Comparison of ENCODE assay signal across 14 cellular contexts in the genomic region with DNA sequence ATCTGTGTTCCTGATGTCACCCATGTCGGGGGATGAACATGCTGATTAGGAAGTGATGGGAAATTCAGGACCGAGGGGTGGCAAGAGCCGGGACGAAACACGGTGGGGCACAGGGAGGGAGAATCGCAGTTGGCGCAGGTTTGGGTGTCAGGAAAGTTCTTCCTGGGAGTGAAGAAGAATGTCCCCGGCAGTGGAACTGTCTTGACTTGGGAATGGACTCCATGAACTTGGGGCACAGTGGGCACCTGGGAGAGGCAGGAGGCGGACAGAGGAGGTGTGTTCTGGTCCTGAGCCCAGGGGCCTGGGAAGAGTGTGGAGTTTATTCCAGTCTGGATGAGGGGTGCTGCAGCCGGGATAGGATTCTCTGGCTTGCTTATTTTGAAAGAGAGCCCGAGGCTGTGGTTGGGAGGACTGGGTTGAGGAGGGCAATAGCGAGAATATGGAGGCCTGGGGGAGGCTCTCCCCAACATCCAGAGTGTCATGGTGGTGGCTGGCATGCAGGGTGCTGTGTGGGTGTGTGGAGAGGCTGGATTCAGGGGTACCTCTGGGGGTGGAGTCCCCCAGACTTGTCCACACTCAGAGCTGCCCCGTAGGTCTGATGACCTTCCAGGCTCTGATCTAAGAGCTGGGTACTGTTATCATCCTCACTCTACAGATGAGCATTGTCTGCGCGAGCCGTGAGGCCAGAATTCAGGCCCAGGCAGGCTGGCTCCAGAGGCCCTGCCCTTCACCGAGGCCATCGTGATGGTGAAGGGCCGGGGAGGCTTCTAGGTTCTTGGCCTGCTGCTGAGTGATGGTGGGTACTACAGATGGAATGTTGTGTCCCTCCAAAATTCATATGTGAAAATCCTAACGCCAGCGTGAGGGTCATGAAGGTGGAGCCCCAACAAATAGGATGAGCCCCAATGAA.
"Had no signal": no experiment of that assay in that cellular context is flagged by ENCODE, and none has a peak within 500 bp of the region (broad histone marks: within the 10 kb centered on the region; RNA-seq: fewer than 3 reads in every experiment).

No MANE protein-coding gene starts in this region.

- H3K4me3 ChIP-seq: ascending aorta, esophagus squamous epithelium, neural progenitor cell, smooth muscle cell, tibial nerve had no signal

- H3K27me3 ChIP-seq: ascending aorta, neural progenitor cell, tibial nerve had no signal

- H3K9me3 ChIP-seq: ascending aorta, esophagus squamous epithelium, tibial nerve had no signal

- DNase-seq: activated gamma-delta T cell treated with Interleukin-2 at 50 U/mL for 16 hours; activated T-cell treated with anti-CD3 and anti-CD28 coated beads, Interleukin-2, amount 50 U/mL, for 1 hour; esophagus squamous epithelium; foreskin fibroblast; left ventricle myocardium superior; right cardiac atrium; SIG-M5; stimulated activated CD4-positive, alpha-beta T cell treated with anti-CD3 and anti-CD28 coated beads, Interleukin-1b, Interleukin-23, amount 100 ng/mL, for 48 hours; SW 1271 had no signal

- ATAC-seq: left ventricle myocardium superior; right cardiac atrium; stimulated activated memory B cell treated with anti-CD40 and anti-IgM and Interleukin-4, amounts not matched to agents 10 μg/mL and 1 μg/mL and 100 μg/mL, for 72 hours had no signal

- H3K36me3 ChIP-seq: ascending aorta, esophagus squamous epithelium, neural progenitor cell, tibial nerve had no signal

- H3K4me1 ChIP-seq: ascending aorta, esophagus squamous epithelium, neural progenitor cell, tibial nerve had no signal

- H3K27ac ChIP-seq: ascending aorta, esophagus squamous epithelium, neural progenitor cell, tibial nerve had no signal
